10 cellular contexts compared by ENCODE assay signal in the genomic region with DNA sequence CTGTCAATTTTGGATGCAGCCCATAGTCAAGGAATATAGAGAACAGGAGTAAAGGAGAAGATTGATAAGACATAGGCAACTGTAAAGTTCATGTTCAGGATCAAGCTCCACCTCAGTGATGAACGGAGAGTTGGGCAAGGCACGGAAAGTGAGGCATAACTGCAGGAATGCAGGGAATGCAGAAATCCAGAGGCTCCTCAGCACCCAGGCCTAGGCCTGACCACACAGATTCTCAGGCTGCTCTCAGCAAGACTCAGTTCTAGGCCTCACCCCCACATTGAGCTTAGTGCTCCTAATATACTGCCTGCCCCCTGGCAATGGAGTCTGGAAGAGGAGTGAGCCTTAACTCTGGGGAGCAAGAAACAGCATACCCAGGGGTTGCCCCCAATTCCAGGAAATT. TPM values are rescaled to one million over a fixed set of nuclear protein-coding genes. Genes with fewer than 3 reads are reported as not detected.
A peak's percentile ranks its signal among the peaks of the same experiment; 100 is the strongest.
DNase-seq lines count a peak whose midpoint lies in the region; ATAC-seq, FAIRE-seq and TF ChIP-seq lines count a peak whose summit lies in the region.
"Had no signal": no experiment of that assay in that cellular context is flagged by ENCODE, and none has a peak within 500 bp of the region (broad histone marks: within the 10 kb centered on the region; RNA-seq: fewer than 3 reads in every experiment).

No MANE protein-coding gene starts in this region.

- TF ChIP-seq CTCF in H1 (IDR thresholded peaks at IDR 0.05; ENCODE audit: control extremely low read depth in 1 of 3, insufficient read depth in 1 of 3, low read depth in 1 of 3, low read length in 3 of 3) (no peak), gastrocnemius medialis (IDR thresholded peaks at IDR 0.05 in 4 of 5, conservative IDR thresholded peaks at IDR 0.05 in 1 of 5) (no peak)

- H3K18ac ChIP-seq in H1 (ENCODE audit: extremely low read depth, low read length) (no peak overlapping the region; the same call in 1 of the 2 replicates), neuronal stem cell (ENCODE audit: low read length) (peak overlapping the region; percentile 15)

- no peak overlapping the region for H2AK5ac ChIP-seq in H1 (ENCODE audit: low read depth, low read length)
- no peak overlapping the region for H2AK5ac ChIP-seq in neuronal stem cell (ENCODE audit: low read depth, low read length)

- H4K91ac ChIP-seq in H1 (replicated peaks; ENCODE audit: insufficient read length, low read length) (no peak overlapping the region), neuronal stem cell (ENCODE audit: low read depth, low read length, poor library complexity) (no peak overlapping the region)

- intact Hi-C loops in gastrocnemius medialis (cut with DNase I; ENCODE audit: low total_unique reads) = no loop called here

- POLR2A ChIA-PET in H1 (lab: Charles Lee; ENCODE audit: partially characterized antibody) = interaction anchor here (0.9 kb wide), 1 partner anchor 10 kb away, joined by 3 read pairs; no protein-coding TSS in a partner anchor

- no peak overlapping the region for H2BK15ac ChIP-seq in H1 (ENCODE audit: low read length)
- no peak overlapping the region for H2BK15ac ChIP-seq in neuronal stem cell (ENCODE audit: low read length)

- H3K27me3 ChIP-seq in NT2/D1 (ENCODE audit: insufficient read depth, insufficient read length) (no peaks in the 10 kb centered on the region), H1 (replicated peaks in 1 of 4; ENCODE audit: control insufficient read depth in 3 of 4, extremely low read depth in 1 of 4, insufficient read depth in 3 of 4, low read length in 3 of 4) (no peaks in the 10 kb centered on the region), neuronal stem cell (ENCODE audit: control insufficient read depth in 3 of 3, insufficient read depth in 3 of 3, low read depth in 1 of 3, low read length in 3 of 3) (no peaks in the 10 kb centered on the region), gastrocnemius medialis (no peaks in the 10 kb centered on the region)
- H3K27me3 ChIP-seq: ovary had no signal

- WGBS in H1 (ENCODE audit: extremely low coverage in 1 of 2, insufficient coverage in 1 of 2, insufficient read length in 1 of 2, insufficient replicate concordance in 2 of 2, low coverage in 1 of 2, low lambda C conversion rate in 2 of 2, missing lambda C conversion rate in 1 of 2), 2 experiments = 86% methylated on average over 2 of the region's 2 CpGs; no CpG with 5 or more reads in 1 of the 2 experiments
- no CpG with 5 or more reads among the region's 2 CpGs for WGBS in neuronal stem cell (ENCODE audit: extremely low coverage in 2 of 2, insufficient read length in 2 of 2, insufficient replicate concordance in 1 of 2), 2 donors

- H3K36me3 ChIP-seq in NT2/D1 (ENCODE audit: insufficient read depth, insufficient read length, low read length) = no peaks in the 10 kb centered on the region
- no peaks in the 10 kb centered on the region for H3K36me3 ChIP-seq in H1 (ENCODE audit: control insufficient read depth in 2 of 4, insufficient read depth in 4 of 4, low read length in 3 of 4)
- no peaks in the 10 kb centered on the region for H3K36me3 ChIP-seq in neuronal stem cell (replicated peaks in 1 of 2; ENCODE audit: control insufficient read depth in 2 of 2, insufficient read depth in 2 of 2, low read length in 2 of 2)
- no peaks in the 10 kb centered on the region for H3K36me3 ChIP-seq in gastrocnemius medialis
- H3K36me3 ChIP-seq: ovary had no signal

- no peak overlapping the region for H2BK12ac ChIP-seq in H1 (ENCODE audit: low read depth, low read length)
- no peak overlapping the region for H2BK12ac ChIP-seq in neuronal stem cell (ENCODE audit: low read length)

- no peak for TF ChIP-seq RAD21 in H1 (IDR thresholded peaks at IDR 0.05 in 1 of 2, conservative IDR thresholded peaks at IDR 0.05 in 1 of 2; ENCODE audit: low read depth in 2 of 2, low read length in 2 of 2)

- peak; percentile 79 for DNase-seq in GM04504 (ENCODE audit: low read depth)
- peak; percentile 44 for DNase-seq in NT2/D1 (ENCODE audit: low read depth, low spot score)
- peak in 1 of 2 experiments; percentile 31 for DNase-seq in H1 (ENCODE audit: low read depth in 1 of 2, low spot score in 2 of 2)
- DNase-seq in neuronal stem cell (ENCODE audit: low spot score) = no peak
- no peak for DNase-seq in gastrocnemius medialis
- DNase-seq: NCI-H1105, ovary had no signal

- H3K9ac ChIP-seq in NT2/D1 (ENCODE audit: insufficient read length, low read depth) (no peak overlapping the region), H1 (replicated peaks in 1 of 4; ENCODE audit: extremely low read depth in 1 of 4, low read depth in 3 of 4, low read length in 3 of 4) (no peak overlapping the region), neuronal stem cell (ENCODE audit: low read depth, low read length, poor library complexity) (no peak overlapping the region)

- H2BK5ac ChIP-seq in H1 (ENCODE audit: low read depth, low read length) = no peak overlapping the region
- no peak overlapping the region for H2BK5ac ChIP-seq in neuronal stem cell (ENCODE audit: low read length)

- H3K4me2 ChIP-seq in H1 (ENCODE audit: insufficient read depth in 1 of 2, low read depth in 2 of 2, low read length in 2 of 2) = no peak overlapping the region
- no peak overlapping the region for H3K4me2 ChIP-seq in neuronal stem cell (ENCODE audit: insufficient read depth, low read length, poor library complexity, severe bottlenecking)

- H4K8ac ChIP-seq in H1 (ENCODE audit: extremely low read depth, insufficient read depth, low read length) (no peak overlapping the region), neuronal stem cell (ENCODE audit: low read depth, low read length) (no peak overlapping the region)

- no peak overlapping the region for H3K4ac ChIP-seq in H1 (replicated peaks; ENCODE audit: insufficient read length, low read depth, low read length)
- no peak overlapping the region for H3K4ac ChIP-seq in neuronal stem cell (ENCODE audit: low read length)

- no peak overlapping the region for H3K23ac ChIP-seq in H1 (ENCODE audit: insufficient read length)
- H3K23ac ChIP-seq in neuronal stem cell (ENCODE audit: low read depth, low read length, poor library complexity) = no peak overlapping the region

- H2BK120ac ChIP-seq in H1 (replicated peaks; ENCODE audit: low read depth, low read length) = no peak overlapping the region
- no peak overlapping the region for H2BK120ac ChIP-seq in neuronal stem cell (ENCODE audit: low read depth, low read length)

- H3K4me1 ChIP-seq in NT2/D1 (ENCODE audit: insufficient read depth, insufficient read length) (no peaks in the 10 kb centered on the region), H1 (replicated peaks in 1 of 4; ENCODE audit: control insufficient read depth in 3 of 4, insufficient read depth in 4 of 4, low read length in 3 of 4) (peaks cover 0 to 4% (median 0%) of the 10 kb centered on the region in 4 experiments; a peak in 1 of 7 replicates), neuronal stem cell (ENCODE audit: control insufficient read depth in 2 of 2, insufficient read depth in 1 of 2, low read depth in 1 of 2, low read length in 2 of 2) (peaks cover 0 to 6% of the 10 kb centered on the region in 2 donors), gastrocnemius medialis (no peaks in the 10 kb centered on the region)

- H2AFZ ChIP-seq in H1 (ENCODE audit: low read length) (no peak overlapping the region; the same call in 1 of the 2 replicates), neuronal stem cell (ENCODE audit: low read length) (no peak overlapping the region)

- CTCF ChIA-PET in H1 (lab: Charles Lee; ENCODE audit: partially characterized antibody) = interaction anchor here (0.8 kb wide), 1 partner anchor 17 kb away, joined by 3 read pairs; no protein-coding TSS in a partner anchor

- H4K20me1 ChIP-seq in H1 (replicated peaks in 1 of 2; ENCODE audit: control insufficient read depth in 1 of 2, insufficient read depth in 2 of 2, low read length in 2 of 2) = no peaks in the 10 kb centered on the region

- H3K79me2 ChIP-seq in H1 (ENCODE audit: control insufficient read depth in 1 of 2, insufficient read depth in 2 of 2, low read length in 2 of 2) = no peaks in the 10 kb centered on the region

- H3K4me3 ChIP-seq in NT2/D1 (ENCODE audit: insufficient read length, low read depth) (no peak overlapping the region), H1 (ENCODE audit: extremely low read depth in 1 of 4, insufficient read depth in 2 of 4, low read depth in 3 of 4, low read length in 4 of 4) (no peak overlapping the region), neuronal stem cell (ENCODE audit: low read length in 2 of 2) (no peak overlapping the region), gastrocnemius medialis (no peak overlapping the region)
- H3K4me3 ChIP-seq: ovary had no signal

- no peak overlapping the region for H4K5ac ChIP-seq in H1 (ENCODE audit: insufficient read length, low read depth, low read length)

- in situ Hi-C loops in gastrocnemius medialis (cut with MboI; ENCODE audit: low sequenced_read_pairs in 4 of 4) = no loop called here

- H3K14ac ChIP-seq in H1 (ENCODE audit: insufficient read length) (no peak overlapping the region), neuronal stem cell (ENCODE audit: low read length) (no peak overlapping the region)

- no peaks in the 10 kb centered on the region for H3K23me2 ChIP-seq in H1 (ENCODE audit: low read depth, low read length)

- H3K79me1 ChIP-seq in H1 (ENCODE audit: low read depth, low read length) = no peaks in the 10 kb centered on the region
- H3K79me1 ChIP-seq in neuronal stem cell (ENCODE audit: low read depth, low read length) = no peaks in the 10 kb centered on the region

- TF ChIP-seq EP300 in H1 (IDR thresholded peaks at IDR 0.05; ENCODE audit: borderline replicate concordance in 1 of 2, low read depth in 2 of 2, low read length in 2 of 2) = no peak

- H3K27ac ChIP-seq in H1 (ENCODE audit: low read depth, low read length) = no peak overlapping the region
- no peak overlapping the region for H3K27ac ChIP-seq in neuronal stem cell (replicated peaks; ENCODE audit: low read length)
- H3K27ac ChIP-seq in gastrocnemius medialis = no peak overlapping the region
- H3K27ac ChIP-seq: ovary had no signal

- H2BK20ac ChIP-seq in H1 (ENCODE audit: low read length) = no peak overlapping the region

- no peak overlapping the region for H3K56ac ChIP-seq in H1 (replicated peaks; ENCODE audit: insufficient read length, low read depth, low read length)

- TF ChIP-seq POLR2A in H1 (IDR thresholded peaks at IDR 0.05; ENCODE audit: control extremely low read depth in 1 of 2, low read depth in 2 of 2, low read length in 2 of 2) (no peak), gastrocnemius medialis (IDR thresholded peaks at IDR 0.05) (no peak)

- no peak for ATAC-seq in GM21360 (IDR thresholded peaks at IDR 0.05; ENCODE audit: unreplicated experiment)
- no peak for ATAC-seq in gastrocnemius medialis
- no peak for ATAC-seq in HG02798 (IDR thresholded peaks at IDR 0.05; ENCODE audit: poor library complexity, unreplicated experiment)
- ATAC-seq: activated CD4-positive, CD25-positive, alpha-beta regulatory T cell treated with anti-CD3 and anti-CD28 coated beads, Interleukin-2, amount 50 U/mL, for 24 hours had no signal

- FAIRE-seq in H1 (lab: Jason Lieb, UNC) = peak; percentile 7

- H3K9me3 ChIP-seq in NT2/D1 (ENCODE audit: insufficient read depth, low read length) = 0 out of 2 replicates have a peak, but pooled peaks cover 4% of the 10 kb centered on the region
- no peaks in the 10 kb centered on the region for H3K9me3 ChIP-seq in H1 (ENCODE audit: insufficient read depth in 2 of 2, low read depth in 1 of 2, low read length in 1 of 2)
- H3K9me3 ChIP-seq in neuronal stem cell (replicated peaks in 1 of 2; ENCODE audit: control insufficient read depth in 2 of 2, insufficient read depth in 1 of 2, low read depth in 1 of 2, low read length in 2 of 2) = no peaks in the 10 kb centered on the region
- no peaks in the 10 kb centered on the region for H3K9me3 ChIP-seq in gastrocnemius medialis
- H3K9me3 ChIP-seq: ovary had no signal

RNA-seq across cellular contexts. Expression of a gene that starts 36.3 kb away (rescaled TPM):
- 3.1 and 3.5 TPM in 2 replicates for total RNA-seq in H1 (2021; fragmentation: NEBNext Ultra II Directional; extraction: Animal tissue kit (Norgen Biotek cat#: 25700))
- polyA plus RNA-seq in H1 (2011; rRNA removed) = 4.7 and 5.5 TPM in 2 replicates
- polyA plus RNA-seq in H1 (2011; cell fraction: cytosol; rRNA removed) = 3.7 TPM
- polyA plus RNA-seq in H1 (2011; cell fraction: nucleus; rRNA removed) = 6.2 TPM
- polyA plus RNA-seq in H1 (2012, experiment 1 of 2) = 2.0 to 3.5 TPM (median 2.6 TPM) in 4 replicates
- polyA plus RNA-seq in H1 (2012, experiment 2 of 2) = 1.3 TPM
- polyA plus RNA-seq in H1 (2013, experiment 1 of 2) = 3.3 TPM
- 3.7 TPM for polyA plus RNA-seq in H1 (2013, experiment 2 of 2)
- polyA minus RNA-seq in H1 (2011; rRNA and poly(A)+ RNA removed) = 6.7 and 8.4 TPM in 2 replicates
- polyA minus RNA-seq in H1 (2011; cell fraction: cytosol; rRNA and poly(A)+ RNA removed) = 3.3 TPM
- polyA minus RNA-seq in H1 (2011; cell fraction: nucleus; rRNA and poly(A)+ RNA removed) = 10.8 TPM
- 19.5 TPM for polyA plus RNA-seq in neuronal stem cell (2013, experiment 1 of 2)
- polyA plus RNA-seq in neuronal stem cell (2013, experiment 2 of 2) = 19.0 TPM
- 10 to 100 TPM; 28.8 to 54.3 (median 47.5) TPM for total RNA-seq in gastrocnemius medialis

Comparison
In these comparisons a context has a peak if more than half of its experiments do, and no peak if none do; other contexts are left out.
1. DNase-seq: peak in GM04504 (single experiment) and NT2/D1 (single experiment); none in neuronal stem cell (single experiment) and gastrocnemius medialis (0 of 2).